12 cellular contexts compared by ENCODE assay signal in genomic region chr22:20781272-20781990, GRCh38. TPM values are rescaled to one million over a fixed set of nuclear protein-coding genes. Genes with fewer than 3 reads are reported as not detected.
A peak's percentile ranks its signal among the peaks of the same experiment; 100 is the strongest.
DNase-seq lines count a peak whose midpoint lies in the region; ATAC-seq lines count a peak whose summit lies in the region.
"Had no signal": no experiment of that assay in that cellular context is flagged by ENCODE, and none has a peak within 500 bp of the region (broad histone marks: within the 10 kb centered on the region; RNA-seq: fewer than 3 reads in every experiment).

No MANE protein-coding gene starts in this region.

- no peak overlapping the region for H2BK5ac ChIP-seq in neuronal stem cell (ENCODE audit: low read length)

- no peak overlapping the region for H2BK12ac ChIP-seq in neuronal stem cell (ENCODE audit: low read length)

- no peak overlapping the region for H4K91ac ChIP-seq in neuronal stem cell (ENCODE audit: low read depth, low read length, poor library complexity)

- no peak overlapping the region for H2BK15ac ChIP-seq in neuronal stem cell (ENCODE audit: low read length)

- peak overlapping the region in 7 of 11 experiments; percentile 12 to 85 (median 71); a peak in 10 of 22 replicates for H3K4me2 ChIP-seq in BLaER1 treated with 17β-estradiol and CSF1 and Interleukin-3, amounts not matched to agents 10 nM and 100 nM
- no peak overlapping the region for H3K4me2 ChIP-seq in GM23248 (ENCODE audit: unreplicated experiment)
- H3K4me2 ChIP-seq in neuronal stem cell (ENCODE audit: insufficient read depth, low read length, poor library complexity, severe bottlenecking): no peak overlapping the region

- H2AFZ ChIP-seq in GM23248 (no peak overlapping the region), neuronal stem cell (ENCODE audit: low read length) (no peak overlapping the region)

- 0 out of 2 replicates have a peak, but pooled peaks cover 24% of the 10 kb centered on the region for H3F3A ChIP-seq in GM23248 (ENCODE audit: insufficient read depth)

- no peaks in the 10 kb centered on the region for H3K79me2 ChIP-seq in GM23248 (ENCODE audit: insufficient read depth)

- H3K9me3 ChIP-seq in BLaER1 treated with 17β-estradiol and CSF1 and Interleukin-3, amounts not matched to agents 10 nM and 100 nM (replicated peaks in 1 of 11): no peaks in the 10 kb centered on the region
- H3K9me3 ChIP-seq in GM23248 (ENCODE audit: low read depth): no peaks in the 10 kb centered on the region
- no peaks in the 10 kb centered on the region for H3K9me3 ChIP-seq in neuronal stem cell (replicated peaks in 1 of 2; ENCODE audit: control insufficient read depth in 2 of 2, insufficient read depth in 1 of 2, low read depth in 1 of 2, low read length in 2 of 2)
- no peaks in the 10 kb centered on the region for H3K9me3 ChIP-seq in effector memory CD4-positive, alpha-beta T cell (ENCODE audit: control insufficient read depth, low read length)
- H3K9me3 ChIP-seq: breast epithelium, pancreas, suprapubic skin had no signal

- H3K9ac ChIP-seq in BLaER1 treated with 17β-estradiol and CSF1 and Interleukin-3, amounts not matched to agents 10 nM and 100 nM: no peak overlapping the region
- H3K9ac ChIP-seq in GM23248: no peak overlapping the region
- H3K9ac ChIP-seq in neuronal stem cell (ENCODE audit: low read depth, low read length, poor library complexity): no peak overlapping the region

- peaks cover 20 to 71% (median 37%) of the 10 kb centered on the region in 11 experiments; a peak in 20 of 22 replicates for H3K36me3 ChIP-seq in BLaER1 treated with 17β-estradiol and CSF1 and Interleukin-3, amounts not matched to agents 10 nM and 100 nM
- H3K36me3 ChIP-seq in GM23248 (ENCODE audit: low read depth) (no peaks in the 10 kb centered on the region), neuronal stem cell (replicated peaks in 1 of 2; ENCODE audit: control insufficient read depth in 2 of 2, insufficient read depth in 2 of 2, low read length in 2 of 2) (peaks cover under 1 to 31% of the 10 kb centered on the region in 2 donors)
- peaks cover 20% of the 10 kb centered on the region for H3K36me3 ChIP-seq in effector memory CD4-positive, alpha-beta T cell (ENCODE audit: control insufficient read depth, insufficient read depth, low read length)
- H3K36me3 ChIP-seq: breast epithelium, pancreas had no signal

- no peaks in the 10 kb centered on the region for H3K27me3 ChIP-seq in BLaER1 treated with 17β-estradiol and CSF1 and Interleukin-3, amounts not matched to agents 10 nM and 100 nM
- no peaks in the 10 kb centered on the region for H3K27me3 ChIP-seq in GM23248 (replicated peaks; ENCODE audit: insufficient read depth)
- H3K27me3 ChIP-seq in neuronal stem cell (ENCODE audit: control insufficient read depth in 3 of 3, insufficient read depth in 3 of 3, low read depth in 1 of 3, low read length in 3 of 3): no peaks in the 10 kb centered on the region
- no peaks in the 10 kb centered on the region for H3K27me3 ChIP-seq in effector memory CD4-positive, alpha-beta T cell (replicated peaks; ENCODE audit: control insufficient read depth, insufficient read depth, low read length, poor library complexity, severe bottlenecking)
- H3K27me3 ChIP-seq: breast epithelium, pancreas, suprapubic skin had no signal

- in situ Hi-C loops in GM23248 (cut with MboI): no loop called here

- DNase-seq in GM23248: peak; percentile 38
- DNase-seq in neuronal stem cell (ENCODE audit: low spot score): no peak
- DNase-seq in SHP77 treated with DMSO at 0.1 percent for 48 hours (lab: John Stamatoyannopoulos, UW): no peak
- no peak for DNase-seq in NCI-H1694 (lab: John Stamatoyannopoulos, UW)
- no peak for DNase-seq in effector memory CD4-positive, alpha-beta T cell
- DNase-seq: CD8-positive, alpha-beta T cell had no signal

- H3K23ac ChIP-seq in neuronal stem cell (ENCODE audit: low read depth, low read length, poor library complexity): peak overlapping the region; percentile 45

- H2AK5ac ChIP-seq in neuronal stem cell (ENCODE audit: low read depth, low read length): no peak overlapping the region

- H3K4me3 ChIP-seq in BLaER1 treated with 17β-estradiol and CSF1 and Interleukin-3, amounts not matched to agents 10 nM and 100 nM: no peak overlapping the region
- H3K4me3 ChIP-seq in GM23248 (no peak overlapping the region), neuronal stem cell (ENCODE audit: low read length in 2 of 2) (no peak overlapping the region)
- no peak overlapping the region for H3K4me3 ChIP-seq in effector memory CD4-positive, alpha-beta T cell (ENCODE audit: insufficient read depth, low read depth, low read length, poor library complexity, severe bottlenecking)
- H3K4me3 ChIP-seq: breast epithelium, pancreas, suprapubic skin had no signal

- 75 to 81% methylated on average over 11 of the region's 11 CpGs for WGBS in GM23248 (ENCODE audit: low coverage in 1 of 2, low lambda C conversion rate in 2 of 2, missing lambda C conversion rate in 2 of 2), 2 experiments
- no CpG with 5 or more reads among the region's 11 CpGs for WGBS in neuronal stem cell (ENCODE audit: extremely low coverage in 2 of 2, insufficient read length in 2 of 2, insufficient replicate concordance in 1 of 2), 2 donors

- H3K27me3 Mint-ChIP-seq in activated T-helper 17 cell treated with anti-CD3 and anti-CD28 coated beads, Interleukin-2, amount 50 U/mL, for 72 hours: no peaks in the 10 kb centered on the region

- peaks cover 2% of the 10 kb centered on the region for H3K79me1 ChIP-seq in neuronal stem cell (ENCODE audit: low read depth, low read length)

- peaks cover 14% of the 10 kb centered on the region for H3K4me1 Mint-ChIP-seq in activated T-helper 17 cell treated with anti-CD3 and anti-CD28 coated beads, Interleukin-2, amount 50 U/mL, for 72 hours

- no peaks in the 10 kb centered on the region for H3K9me3 Mint-ChIP-seq in activated T-helper 17 cell treated with anti-CD3 and anti-CD28 coated beads, Interleukin-2, amount 50 U/mL, for 72 hours
- H3K9me3 Mint-ChIP-seq: CD8-positive, alpha-beta T cell had no signal

- peak overlapping the region; percentile 74 for H3K27ac Mint-ChIP-seq in activated T-helper 17 cell treated with anti-CD3 and anti-CD28 coated beads, Interleukin-2, amount 50 U/mL, for 72 hours
- H3K27ac Mint-ChIP-seq: CD8-positive, alpha-beta T cell had no signal

- peaks cover 4 to 46% (median 19%) of the 10 kb centered on the region in 11 experiments; a peak in 18 of 22 replicates for H4K20me1 ChIP-seq in BLaER1 treated with 17β-estradiol and CSF1 and Interleukin-3, amounts not matched to agents 10 nM and 100 nM
- H4K20me1 ChIP-seq in GM23248 (ENCODE audit: insufficient read depth): no peaks in the 10 kb centered on the region

- H3K27ac ChIP-seq in BLaER1 treated with 17β-estradiol and CSF1 and Interleukin-3, amounts not matched to agents 10 nM and 100 nM: no peak overlapping the region
- H3K27ac ChIP-seq in GM23248 (no peak overlapping the region), neuronal stem cell (replicated peaks; ENCODE audit: low read length) (no peak overlapping the region)
- H3K27ac ChIP-seq in effector memory CD4-positive, alpha-beta T cell (ENCODE audit: insufficient read depth, low read length, poor library complexity, severe bottlenecking): no peak overlapping the region
- H3K27ac ChIP-seq: breast epithelium, pancreas, suprapubic skin had no signal

- H4K8ac ChIP-seq in neuronal stem cell (ENCODE audit: low read depth, low read length): no peak overlapping the region

- ATAC-seq in activated T-helper 17 cell treated with anti-CD3 and anti-CD28 coated beads, Interleukin-2, amount 50 U/mL, for 72 hours (replicated peaks): peak; percentile 93
- ATAC-seq: CD8-positive, alpha-beta T cell; pancreas had no signal

- H3K4ac ChIP-seq in neuronal stem cell (ENCODE audit: low read length): no peak overlapping the region

- H2BK120ac ChIP-seq in neuronal stem cell (ENCODE audit: low read depth, low read length): no peak overlapping the region

- peak overlapping the region; percentile 45 for H3K4me3 Mint-ChIP-seq in activated T-helper 17 cell treated with anti-CD3 and anti-CD28 coated beads, Interleukin-2, amount 50 U/mL, for 72 hours
- H3K4me3 Mint-ChIP-seq: CD8-positive, alpha-beta T cell had no signal

- H3K4me1 ChIP-seq in BLaER1 treated with 17β-estradiol and CSF1 and Interleukin-3, amounts not matched to agents 10 nM and 100 nM: peaks cover 55 to 72% (median 60%) of the 10 kb centered on the region in 10 experiments
- H3K4me1 ChIP-seq in GM23248 (ENCODE audit: insufficient read depth) (peaks cover 13% of the 10 kb centered on the region), neuronal stem cell (ENCODE audit: control insufficient read depth in 2 of 2, insufficient read depth in 1 of 2, low read depth in 1 of 2, low read length in 2 of 2) (no peaks in the 10 kb centered on the region)
- no peaks in the 10 kb centered on the region for H3K4me1 ChIP-seq in effector memory CD4-positive, alpha-beta T cell (ENCODE audit: control insufficient read depth, insufficient read depth, low read length, poor library complexity, severe bottlenecking)
- H3K4me1 ChIP-seq: breast epithelium had no signal

- no peak overlapping the region for H3K14ac ChIP-seq in neuronal stem cell (ENCODE audit: low read length)

- peaks cover 56% of the 10 kb centered on the region for H3K36me3 Mint-ChIP-seq in activated T-helper 17 cell treated with anti-CD3 and anti-CD28 coated beads, Interleukin-2, amount 50 U/mL, for 72 hours (ENCODE audit: low read depth)

- H3K18ac ChIP-seq in neuronal stem cell (ENCODE audit: low read length): no peak overlapping the region

- H3K9me2 ChIP-seq in GM23248 (ENCODE audit: insufficient read depth): no peaks in the 10 kb centered on the region

RNA-seq across cellular contexts. Expression of gene SERPIND1, which starts 7.5 kb away (rescaled TPM):
- not detected in 2 replicates for total RNA-seq in GM23248 (2014; rRNA removed; shearing (Covaris generic))
- 0.13 and 0.26 TPM in 2 replicates for polyA plus RNA-seq in GM23248 (2016; fragmentation: Nextera tagmentation; extraction: Ambion mirVana)
- under 1 TPM in 1 of 2 donors, not detected in 1; 0.11 TPM for total RNA-seq in activated T-helper 17 cell treated with anti-CD3 and anti-CD28 coated beads, Interleukin-2, amount 50 U/mL, for 72 hours
- polyA plus RNA-seq in neuronal stem cell (2013, experiment 1 of 2): not detected
- not detected for polyA plus RNA-seq in neuronal stem cell (2013, experiment 2 of 2)
- total RNA-seq: activated CD8-positive, alpha-beta memory T cell treated with anti-CD3 and anti-CD28 coated beads for 36 hours; CD8-positive, alpha-beta T cell had no signal

Comparison
In these comparisons a context has a peak if more than half of its experiments do, and no peak if none do; other contexts are left out.
1. H3K4me2 ChIP-seq: peak in BLaER1 treated with 17β-estradiol and CSF1 and Interleukin-3, amounts not matched to agents 10 nM and 100 nM (7 of 11); none in GM23248 (single experiment) and neuronal stem cell (single experiment).